In the genomic region with DNA sequence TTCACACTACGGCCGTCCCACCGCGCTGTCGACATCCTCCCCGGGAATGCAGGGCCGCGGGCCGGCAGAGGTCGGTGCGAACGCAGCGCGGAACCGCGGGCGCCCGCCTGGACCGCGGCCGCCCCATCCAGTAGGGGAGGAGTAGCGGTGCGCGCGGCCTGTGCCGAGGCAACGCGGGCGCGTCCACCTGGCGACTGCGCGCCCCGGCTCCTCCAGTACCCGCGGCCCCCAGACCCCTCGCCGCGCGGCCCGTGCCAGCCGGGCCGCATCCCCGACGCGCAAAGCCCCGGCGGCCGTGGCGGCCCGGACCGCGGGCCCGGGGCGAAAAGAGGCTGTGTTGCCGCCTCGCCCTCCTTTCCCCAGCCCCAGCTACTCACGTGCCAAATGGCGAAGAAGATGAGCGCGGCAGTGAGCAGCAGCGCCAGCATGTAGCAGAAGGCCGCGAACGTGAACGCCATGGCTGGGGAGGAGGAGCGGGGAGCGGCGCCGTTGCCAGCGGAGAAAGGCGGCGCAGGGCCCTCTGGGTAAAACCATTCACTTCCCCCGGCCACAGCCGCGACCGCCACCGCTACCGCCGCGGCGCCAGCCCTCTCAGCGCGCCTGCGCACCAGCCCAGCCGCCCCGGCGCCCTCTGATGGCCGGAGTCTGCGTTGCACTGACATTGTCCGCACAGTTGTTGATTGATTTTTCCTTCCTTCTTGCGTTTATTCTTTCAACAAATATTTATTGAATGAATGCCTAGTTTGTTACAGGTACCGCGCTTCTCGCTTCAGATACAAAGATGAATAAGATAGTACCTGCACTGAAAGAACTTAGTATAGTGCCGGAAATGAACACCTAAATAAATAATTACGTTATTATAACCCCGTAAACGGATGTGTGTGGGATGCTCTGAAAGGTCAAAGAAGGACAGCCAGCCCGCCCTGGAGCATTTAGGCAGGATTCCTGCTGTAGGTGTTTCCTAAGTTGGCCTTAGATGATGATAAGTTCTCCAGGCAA, we compare ENCODE assay signal across 1 cellular context.
TF ChIP-seq lines count a peak whose summit lies in the region.

A gene (minus strand): TSS at position 505 of the 999 bp plus-strand sequence. CDS start 47 bp downstream, at position 458.

TF ChIP-seq in K562, 482 proteins besides CTCF, POLR2A, EP300 and RAD21 (continued from another document):
- TF ChIP-seq, protein P1, sequence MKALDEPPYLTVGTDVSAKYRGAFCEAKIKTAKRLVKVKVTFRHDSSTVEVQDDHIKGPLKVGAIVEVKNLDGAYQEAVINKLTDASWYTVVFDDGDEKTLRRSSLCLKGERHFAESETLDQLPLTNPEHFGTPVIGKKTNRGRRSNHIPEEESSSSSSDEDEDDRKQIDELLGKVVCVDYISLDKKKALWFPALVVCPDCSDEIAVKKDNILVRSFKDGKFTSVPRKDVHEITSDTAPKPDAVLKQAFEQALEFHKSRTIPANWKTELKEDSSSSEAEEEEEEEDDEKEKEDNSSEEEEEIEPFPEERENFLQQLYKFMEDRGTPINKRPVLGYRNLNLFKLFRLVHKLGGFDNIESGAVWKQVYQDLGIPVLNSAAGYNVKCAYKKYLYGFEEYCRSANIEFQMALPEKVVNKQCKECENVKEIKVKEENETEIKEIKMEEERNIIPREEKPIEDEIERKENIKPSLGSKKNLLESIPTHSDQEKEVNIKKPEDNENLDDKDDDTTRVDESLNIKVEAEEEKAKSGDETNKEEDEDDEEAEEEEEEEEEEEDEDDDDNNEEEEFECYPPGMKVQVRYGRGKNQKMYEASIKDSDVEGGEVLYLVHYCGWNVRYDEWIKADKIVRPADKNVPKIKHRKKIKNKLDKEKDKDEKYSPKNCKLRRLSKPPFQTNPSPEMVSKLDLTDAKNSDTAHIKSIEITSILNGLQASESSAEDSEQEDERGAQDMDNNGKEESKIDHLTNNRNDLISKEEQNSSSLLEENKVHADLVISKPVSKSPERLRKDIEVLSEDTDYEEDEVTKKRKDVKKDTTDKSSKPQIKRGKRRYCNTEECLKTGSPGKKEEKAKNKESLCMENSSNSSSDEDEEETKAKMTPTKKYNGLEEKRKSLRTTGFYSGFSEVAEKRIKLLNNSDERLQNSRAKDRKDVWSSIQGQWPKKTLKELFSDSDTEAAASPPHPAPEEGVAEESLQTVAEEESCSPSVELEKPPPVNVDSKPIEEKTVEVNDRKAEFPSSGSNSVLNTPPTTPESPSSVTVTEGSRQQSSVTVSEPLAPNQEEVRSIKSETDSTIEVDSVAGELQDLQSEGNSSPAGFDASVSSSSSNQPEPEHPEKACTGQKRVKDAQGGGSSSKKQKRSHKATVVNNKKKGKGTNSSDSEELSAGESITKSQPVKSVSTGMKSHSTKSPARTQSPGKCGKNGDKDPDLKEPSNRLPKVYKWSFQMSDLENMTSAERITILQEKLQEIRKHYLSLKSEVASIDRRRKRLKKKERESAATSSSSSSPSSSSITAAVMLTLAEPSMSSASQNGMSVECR (CRISPR knock-in tag; IDR thresholded peaks at IDR 0.05): no peak; the same call in 1 of the 2 replicates
- peak; percentile 64 for TF ChIP-seq KDM5B (IDR thresholded peaks at IDR 0.05; ENCODE audit: insufficient replicate concordance, low read depth, low read length)
- TF ChIP-seq TCF7 (IDR thresholded peaks at IDR 0.05; ENCODE audit: borderline replicate concordance): no peak
- TF ChIP-seq DMBX1 (CRISPR knock-in tag; IDR thresholded peaks at IDR 0.05; ENCODE audit: borderline replicate concordance): 0 out of 2 replicates have a peak, but pooled peaks have one; percentile 39
- TF ChIP-seq GTF2F1 (IDR thresholded peaks at IDR 0.05; ENCODE audit: low read depth, low read length): no peak
- no peak for TF ChIP-seq ZZZ3 (IDR thresholded peaks at IDR 0.05)
- TF ChIP-seq POLR2G (IDR thresholded peaks at IDR 0.05; ENCODE audit: low read depth, low read length): peak; percentile 93
- no peak for TF ChIP-seq CBFB (CRISPR knock-in tag; IDR thresholded peaks at IDR 0.05)
- no peak for TF ChIP-seq STAG1 (CRISPR knock-in tag; IDR thresholded peaks at IDR 0.05; ENCODE audit: borderline replicate concordance)
- no peak for TF ChIP-seq FOXJ2 (tag; IDR thresholded peaks at IDR 0.05)
- TF ChIP-seq WHSC1 (IDR thresholded peaks at IDR 0.05; ENCODE audit: low read length): no peak
- TF ChIP-seq ZNF586 (CRISPR knock-in tag; conservative IDR thresholded peaks at IDR 0.05): no peak
- TF ChIP-seq, protein P2, sequence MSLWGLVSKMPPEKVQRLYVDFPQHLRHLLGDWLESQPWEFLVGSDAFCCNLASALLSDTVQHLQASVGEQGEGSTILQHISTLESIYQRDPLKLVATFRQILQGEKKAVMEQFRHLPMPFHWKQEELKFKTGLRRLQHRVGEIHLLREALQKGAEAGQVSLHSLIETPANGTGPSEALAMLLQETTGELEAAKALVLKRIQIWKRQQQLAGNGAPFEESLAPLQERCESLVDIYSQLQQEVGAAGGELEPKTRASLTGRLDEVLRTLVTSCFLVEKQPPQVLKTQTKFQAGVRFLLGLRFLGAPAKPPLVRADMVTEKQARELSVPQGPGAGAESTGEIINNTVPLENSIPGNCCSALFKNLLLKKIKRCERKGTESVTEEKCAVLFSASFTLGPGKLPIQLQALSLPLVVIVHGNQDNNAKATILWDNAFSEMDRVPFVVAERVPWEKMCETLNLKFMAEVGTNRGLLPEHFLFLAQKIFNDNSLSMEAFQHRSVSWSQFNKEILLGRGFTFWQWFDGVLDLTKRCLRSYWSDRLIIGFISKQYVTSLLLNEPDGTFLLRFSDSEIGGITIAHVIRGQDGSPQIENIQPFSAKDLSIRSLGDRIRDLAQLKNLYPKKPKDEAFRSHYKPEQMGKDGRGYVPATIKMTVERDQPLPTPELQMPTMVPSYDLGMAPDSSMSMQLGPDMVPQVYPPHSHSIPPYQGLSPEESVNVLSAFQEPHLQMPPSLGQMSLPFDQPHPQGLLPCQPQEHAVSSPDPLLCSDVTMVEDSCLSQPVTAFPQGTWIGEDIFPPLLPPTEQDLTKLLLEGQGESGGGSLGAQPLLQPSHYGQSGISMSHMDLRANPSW (CRISPR knock-in tag; IDR thresholded peaks at IDR 0.05): no peak
- peak; percentile 15; the same call in 1 of the 2 replicates for TF ChIP-seq JUND (IDR thresholded peaks at IDR 0.05; ENCODE audit: borderline replicate concordance, low read depth, low read length)
- TF ChIP-seq JUND (tag; IDR thresholded peaks at IDR 0.05; ENCODE audit: borderline replicate concordance, low read depth, low read length): no peak
- TF ChIP-seq SAFB (IDR thresholded peaks at IDR 0.05; ENCODE audit: borderline replicate concordance, low read depth, low read length): no peak
- TF ChIP-seq HDAC2 (IDR thresholded peaks at IDR 0.05): no peak
- TF ChIP-seq CXXC5 (CRISPR knock-in tag; IDR thresholded peaks at IDR 0.05): peak; percentile 82
- TF ChIP-seq MEIS2 (IDR thresholded peaks at IDR 0.05; ENCODE audit: partially characterized antibody): peak; percentile 95
- TF ChIP-seq, protein P3, sequence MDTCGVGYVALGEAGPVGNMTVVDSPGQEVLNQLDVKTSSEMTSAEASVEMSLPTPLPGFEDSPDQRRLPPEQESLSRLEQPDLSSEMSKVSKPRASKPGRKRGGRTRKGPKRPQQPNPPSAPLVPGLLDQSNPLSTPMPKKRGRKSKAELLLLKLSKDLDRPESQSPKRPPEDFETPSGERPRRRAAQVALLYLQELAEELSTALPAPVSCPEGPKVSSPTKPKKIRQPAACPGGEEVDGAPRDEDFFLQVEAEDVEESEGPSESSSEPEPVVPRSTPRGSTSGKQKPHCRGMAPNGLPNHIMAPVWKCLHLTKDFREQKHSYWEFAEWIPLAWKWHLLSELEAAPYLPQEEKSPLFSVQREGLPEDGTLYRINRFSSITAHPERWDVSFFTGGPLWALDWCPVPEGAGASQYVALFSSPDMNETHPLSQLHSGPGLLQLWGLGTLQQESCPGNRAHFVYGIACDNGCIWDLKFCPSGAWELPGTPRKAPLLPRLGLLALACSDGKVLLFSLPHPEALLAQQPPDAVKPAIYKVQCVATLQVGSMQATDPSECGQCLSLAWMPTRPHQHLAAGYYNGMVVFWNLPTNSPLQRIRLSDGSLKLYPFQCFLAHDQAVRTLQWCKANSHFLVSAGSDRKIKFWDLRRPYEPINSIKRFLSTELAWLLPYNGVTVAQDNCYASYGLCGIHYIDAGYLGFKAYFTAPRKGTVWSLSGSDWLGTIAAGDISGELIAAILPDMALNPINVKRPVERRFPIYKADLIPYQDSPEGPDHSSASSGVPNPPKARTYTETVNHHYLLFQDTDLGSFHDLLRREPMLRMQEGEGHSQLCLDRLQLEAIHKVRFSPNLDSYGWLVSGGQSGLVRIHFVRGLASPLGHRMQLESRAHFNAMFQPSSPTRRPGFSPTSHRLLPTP (IDR thresholded peaks at IDR 0.05; ENCODE audit: borderline replicate concordance, extremely low read depth, insufficient read length): no peak
- TF ChIP-seq, protein P4, sequence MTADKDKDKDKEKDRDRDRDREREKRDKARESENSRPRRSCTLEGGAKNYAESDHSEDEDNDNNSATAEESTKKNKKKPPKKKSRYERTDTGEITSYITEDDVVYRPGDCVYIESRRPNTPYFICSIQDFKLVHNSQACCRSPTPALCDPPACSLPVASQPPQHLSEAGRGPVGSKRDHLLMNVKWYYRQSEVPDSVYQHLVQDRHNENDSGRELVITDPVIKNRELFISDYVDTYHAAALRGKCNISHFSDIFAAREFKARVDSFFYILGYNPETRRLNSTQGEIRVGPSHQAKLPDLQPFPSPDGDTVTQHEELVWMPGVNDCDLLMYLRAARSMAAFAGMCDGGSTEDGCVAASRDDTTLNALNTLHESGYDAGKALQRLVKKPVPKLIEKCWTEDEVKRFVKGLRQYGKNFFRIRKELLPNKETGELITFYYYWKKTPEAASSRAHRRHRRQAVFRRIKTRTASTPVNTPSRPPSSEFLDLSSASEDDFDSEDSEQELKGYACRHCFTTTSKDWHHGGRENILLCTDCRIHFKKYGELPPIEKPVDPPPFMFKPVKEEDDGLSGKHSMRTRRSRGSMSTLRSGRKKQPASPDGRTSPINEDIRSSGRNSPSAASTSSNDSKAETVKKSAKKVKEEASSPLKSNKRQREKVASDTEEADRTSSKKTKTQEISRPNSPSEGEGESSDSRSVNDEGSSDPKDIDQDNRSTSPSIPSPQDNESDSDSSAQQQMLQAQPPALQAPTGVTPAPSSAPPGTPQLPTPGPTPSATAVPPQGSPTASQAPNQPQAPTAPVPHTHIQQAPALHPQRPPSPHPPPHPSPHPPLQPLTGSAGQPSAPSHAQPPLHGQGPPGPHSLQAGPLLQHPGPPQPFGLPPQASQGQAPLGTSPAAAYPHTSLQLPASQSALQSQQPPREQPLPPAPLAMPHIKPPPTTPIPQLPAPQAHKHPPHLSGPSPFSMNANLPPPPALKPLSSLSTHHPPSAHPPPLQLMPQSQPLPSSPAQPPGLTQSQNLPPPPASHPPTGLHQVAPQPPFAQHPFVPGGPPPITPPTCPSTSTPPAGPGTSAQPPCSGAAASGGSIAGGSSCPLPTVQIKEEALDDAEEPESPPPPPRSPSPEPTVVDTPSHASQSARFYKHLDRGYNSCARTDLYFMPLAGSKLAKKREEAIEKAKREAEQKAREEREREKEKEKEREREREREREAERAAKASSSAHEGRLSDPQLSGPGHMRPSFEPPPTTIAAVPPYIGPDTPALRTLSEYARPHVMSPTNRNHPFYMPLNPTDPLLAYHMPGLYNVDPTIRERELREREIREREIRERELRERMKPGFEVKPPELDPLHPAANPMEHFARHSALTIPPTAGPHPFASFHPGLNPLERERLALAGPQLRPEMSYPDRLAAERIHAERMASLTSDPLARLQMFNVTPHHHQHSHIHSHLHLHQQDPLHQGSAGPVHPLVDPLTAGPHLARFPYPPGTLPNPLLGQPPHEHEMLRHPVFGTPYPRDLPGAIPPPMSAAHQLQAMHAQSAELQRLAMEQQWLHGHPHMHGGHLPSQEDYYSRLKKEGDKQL (CRISPR knock-in tag; IDR thresholded peaks at IDR 0.05; ENCODE audit: borderline replicate concordance): no peak
- TF ChIP-seq ETV6 (IDR thresholded peaks at IDR 0.05; ENCODE audit: borderline replicate concordance in 1 of 2, low read depth in 2 of 2, low read length in 1 of 2): no peak
- TF ChIP-seq ETV6 (CRISPR knock-in tag; IDR thresholded peaks at IDR 0.05; ENCODE audit: borderline replicate concordance): no peak
- TF ChIP-seq, protein P5, sequence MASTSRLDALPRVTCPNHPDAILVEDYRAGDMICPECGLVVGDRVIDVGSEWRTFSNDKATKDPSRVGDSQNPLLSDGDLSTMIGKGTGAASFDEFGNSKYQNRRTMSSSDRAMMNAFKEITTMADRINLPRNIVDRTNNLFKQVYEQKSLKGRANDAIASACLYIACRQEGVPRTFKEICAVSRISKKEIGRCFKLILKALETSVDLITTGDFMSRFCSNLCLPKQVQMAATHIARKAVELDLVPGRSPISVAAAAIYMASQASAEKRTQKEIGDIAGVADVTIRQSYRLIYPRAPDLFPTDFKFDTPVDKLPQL (IDR thresholded peaks at IDR 0.05; ENCODE audit: extremely low read depth, insufficient read length): no peak
- TF ChIP-seq DPF2 (IDR thresholded peaks at IDR 0.05): peak; percentile 23; the same call in 1 of the 2 replicates
- TF ChIP-seq RFX7 (CRISPR knock-in tag; IDR thresholded peaks at IDR 0.05): no peak
- no peak for TF ChIP-seq SRSF9 (IDR thresholded peaks at IDR 0.05; ENCODE audit: borderline replicate concordance, low read depth, low read length)
- TF ChIP-seq CREB1 (IDR thresholded peaks at IDR 0.05): 0 out of 2 replicates have a peak, but pooled peaks have one; percentile 34
- TF ChIP-seq CREB1 (CRISPR knock-in tag; IDR thresholded peaks at IDR 0.05): 0 out of 2 replicates have a peak, but pooled peaks have one; percentile 24
- TF ChIP-seq CCAR2 (IDR thresholded peaks at IDR 0.05; ENCODE audit: low read depth, low read length): no peak
- TF ChIP-seq TEAD1 (CRISPR knock-in tag; IDR thresholded peaks at IDR 0.05): no peak
